In the genomic region with DNA sequence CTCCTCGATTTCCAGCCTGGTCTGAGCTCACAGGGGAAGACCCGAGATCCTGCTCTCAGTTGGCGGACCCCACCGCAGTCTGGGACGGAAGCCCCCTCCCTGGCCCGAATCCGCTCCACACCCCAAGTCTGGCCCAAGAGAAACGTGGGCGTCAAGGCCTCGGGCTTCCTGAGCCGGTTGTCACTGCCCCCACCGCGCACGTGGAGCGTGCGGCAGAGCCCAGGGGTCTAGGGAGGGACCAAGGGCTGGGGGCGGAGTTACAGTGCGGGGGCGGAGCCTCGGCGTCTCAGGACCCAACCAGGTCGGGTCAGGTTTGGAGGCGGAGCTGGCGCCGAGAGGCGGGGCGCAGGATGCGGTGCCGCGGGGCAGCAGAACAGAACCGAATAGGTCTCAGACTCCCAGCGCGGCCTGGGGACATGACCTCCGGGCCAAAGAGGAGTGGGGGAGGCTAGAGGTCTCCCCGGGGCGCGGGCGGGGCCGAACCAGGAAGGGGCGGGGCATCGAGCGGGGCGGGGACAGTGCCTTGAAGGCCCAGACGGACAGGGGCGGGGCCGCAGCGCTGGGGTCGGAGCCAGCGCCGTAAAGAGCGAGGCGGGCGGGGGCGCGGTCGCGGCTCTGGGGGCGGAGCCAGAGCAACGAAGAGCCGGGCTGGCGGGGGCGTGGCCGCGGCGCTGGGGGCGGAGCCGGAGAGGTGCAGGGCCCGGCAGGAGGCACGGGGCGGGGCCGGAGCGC, we compare ENCODE assay signal across 8 cellular contexts. TPM values are rescaled to one million over a fixed set of nuclear protein-coding genes. Genes with fewer than 3 reads are reported as not detected.
DNase-seq lines count a peak whose midpoint lies in the region; ATAC-seq and TF ChIP-seq lines count a peak whose summit lies in the region.

No MANE protein-coding gene starts in this region.

- no peaks in the 10 kb centered on the region for H3K9me3 Mint-ChIP-seq in IgD-negative memory B cell
- no peaks in the 10 kb centered on the region for H3K9me3 Mint-ChIP-seq in activated T-helper 17 cell treated with anti-CD3 and anti-CD28 coated beads, Interleukin-2, amount 50 U/mL, for 72 hours
- no peaks in the 10 kb centered on the region for H3K9me3 Mint-ChIP-seq in naive thymus-derived CD8-positive, alpha-beta T cell
- no peaks in the 10 kb centered on the region for H3K9me3 Mint-ChIP-seq in stimulated activated memory B cell treated with anti-CD40 and anti-IgM and Interleukin-4, amounts not matched to agents 10 μg/mL and 1 μg/mL and 100 μg/mL, for 72 hours

- no TSS peak for BruUV-seq in Panc1 (replicated peaks; lab: Mats Ljungman, UMichigan)

- H3K36me3 ChIP-seq in Panc1 (ENCODE audit: control insufficient read depth, insufficient read depth, low read length) = no peaks in the 10 kb centered on the region; the same call in 1 of the 2 replicates

- peaks cover 17% of the 10 kb centered on the region for H3K4me1 ChIP-seq in Panc1 (ENCODE audit: control insufficient read depth, insufficient read depth, low read length)

- in situ Hi-C loops in Panc1 (cut with HindIII; ENCODE audit: low pct_unique_long_range_greater_than_20kb, low sequenced_read_pairs) = no loop called here

- no peaks in the 10 kb centered on the region for H3K36me3 Mint-ChIP-seq in IgD-negative memory B cell
- H3K36me3 Mint-ChIP-seq in activated T-helper 17 cell treated with anti-CD3 and anti-CD28 coated beads, Interleukin-2, amount 50 U/mL, for 72 hours (ENCODE audit: low read depth) = peaks cover 16% of the 10 kb centered on the region
- no peaks in the 10 kb centered on the region for H3K36me3 Mint-ChIP-seq in naive thymus-derived CD8-positive, alpha-beta T cell
- no peaks in the 10 kb centered on the region for H3K36me3 Mint-ChIP-seq in stimulated activated memory B cell treated with anti-CD40 and anti-IgM and Interleukin-4, amounts not matched to agents 10 μg/mL and 1 μg/mL and 100 μg/mL, for 72 hours

- peak; percentile 97 for DNase-seq in DMS 273 (lab: John Stamatoyannopoulos, UW; ENCODE audit: unreplicated experiment)
- DNase-seq in Panc1 (ENCODE audit: low read depth, low spot score) = peak; percentile 47
- peak; percentile 86 for DNase-seq in fibroblast of mammary gland (ENCODE audit: low read depth)
- peak; percentile 95 to 100 (median 98) for DNase-seq in naive thymus-derived CD8-positive, alpha-beta T cell

- H3K4me3 Mint-ChIP-seq in IgD-negative memory B cell = peak overlapping the region; percentile 84 to 95 (median 92)
- peak overlapping the region; percentile 76 for H3K4me3 Mint-ChIP-seq in activated T-helper 17 cell treated with anti-CD3 and anti-CD28 coated beads, Interleukin-2, amount 50 U/mL, for 72 hours
- peak overlapping the region; percentile 76 to 93 (median 87) for H3K4me3 Mint-ChIP-seq in naive thymus-derived CD8-positive, alpha-beta T cell
- peak overlapping the region; percentile 82 for H3K4me3 Mint-ChIP-seq in stimulated activated memory B cell treated with anti-CD40 and anti-IgM and Interleukin-4, amounts not matched to agents 10 μg/mL and 1 μg/mL and 100 μg/mL, for 72 hours

- no peaks in the 10 kb centered on the region for H3K27me3 ChIP-seq in Panc1 (ENCODE audit: control insufficient read depth, insufficient read depth, low read length)

- peak overlapping the region; percentile 76 to 93 (median 88) for H3K27ac Mint-ChIP-seq in IgD-negative memory B cell
- H3K27ac Mint-ChIP-seq in activated T-helper 17 cell treated with anti-CD3 and anti-CD28 coated beads, Interleukin-2, amount 50 U/mL, for 72 hours = peak overlapping the region; percentile 75
- peak overlapping the region in 8 of 10 donors; percentile 71 to 94 (median 92) for H3K27ac Mint-ChIP-seq in naive thymus-derived CD8-positive, alpha-beta T cell
- peak overlapping the region; percentile 80 for H3K27ac Mint-ChIP-seq in stimulated activated memory B cell treated with anti-CD40 and anti-IgM and Interleukin-4, amounts not matched to agents 10 μg/mL and 1 μg/mL and 100 μg/mL, for 72 hours

- peaks cover 3% of the 10 kb centered on the region for H3K27me3 Mint-ChIP-seq in IgD-negative memory B cell
- no peaks in the 10 kb centered on the region for H3K27me3 Mint-ChIP-seq in activated T-helper 17 cell treated with anti-CD3 and anti-CD28 coated beads, Interleukin-2, amount 50 U/mL, for 72 hours
- H3K27me3 Mint-ChIP-seq in naive thymus-derived CD8-positive, alpha-beta T cell = no peaks in the 10 kb centered on the region
- no peaks in the 10 kb centered on the region for H3K27me3 Mint-ChIP-seq in stimulated activated memory B cell treated with anti-CD40 and anti-IgM and Interleukin-4, amounts not matched to agents 10 μg/mL and 1 μg/mL and 100 μg/mL, for 72 hours

- intact Hi-C loops in Panc1 (cut with micrococcal nuclease; ENCODE audit: unreplicated experiment) = no loop called here

- H3K4me1 Mint-ChIP-seq in IgD-negative memory B cell = peaks cover 23 to 34% (median 25%) of the 10 kb centered on the region in 3 donors
- peaks cover 5% of the 10 kb centered on the region for H3K4me1 Mint-ChIP-seq in activated T-helper 17 cell treated with anti-CD3 and anti-CD28 coated beads, Interleukin-2, amount 50 U/mL, for 72 hours
- peaks cover 19 to 44% (median 34%) of the 10 kb centered on the region in 4 donors for H3K4me1 Mint-ChIP-seq in naive thymus-derived CD8-positive, alpha-beta T cell
- H3K4me1 Mint-ChIP-seq in stimulated activated memory B cell treated with anti-CD40 and anti-IgM and Interleukin-4, amounts not matched to agents 10 μg/mL and 1 μg/mL and 100 μg/mL, for 72 hours = peaks cover 66% of the 10 kb centered on the region

- POLR2A ChIA-PET in Panc1 (lab: Charles Lee) = no interaction called here
- POLR2A ChIA-PET in naive thymus-derived CD8-positive, alpha-beta T cell (lab: Charles Lee) = interaction anchor here (0.6 to 1.6 kb wide), 9 partner anchors 18 to 794 kb away, joined by 3 to 9 read pairs (median 3); partner anchors contain the start of genes BANP and ZC3H18

- no peak for TF ChIP-seq CTCF in Panc1 (IDR thresholded peaks at IDR 0.05)
- no peak for TF ChIP-seq CTCF in fibroblast of mammary gland (conservative IDR thresholded peaks at IDR 0.05; ENCODE audit: control insufficient read depth, insufficient read depth, low read depth, low read length)

- ATAC-seq in GM21528 (IDR thresholded peaks at IDR 0.05; ENCODE audit: low FRiP score, unreplicated experiment) (peak; percentile 52), Panc1 (peak; percentile 82)
- peak; percentile 68 for ATAC-seq in activated T-helper 17 cell treated with anti-CD3 and anti-CD28 coated beads, Interleukin-2, amount 50 U/mL, for 72 hours (replicated peaks)
- peak; percentile 76 to 80 for ATAC-seq in naive thymus-derived CD8-positive, alpha-beta T cell
- peak; percentile 85 for ATAC-seq in stimulated activated memory B cell treated with anti-CD40 and anti-IgM and Interleukin-4, amounts not matched to agents 10 μg/mL and 1 μg/mL and 100 μg/mL, for 72 hours

- H3K9me3 ChIP-seq in Panc1 (ENCODE audit: control insufficient read depth, insufficient read depth, low read depth, low read length) = no peaks in the 10 kb centered on the region

- peak overlapping the region; percentile 42 to 57 for H3K4me3 ChIP-seq in Panc1 (ENCODE audit: low read depth in 2 of 2, low read length in 2 of 2)
- H3K4me3 ChIP-seq in fibroblast of mammary gland (ENCODE audit: control insufficient read depth, low read depth, low read length) = peak overlapping the region; percentile 62

- peak overlapping the region; percentile 68 for H3K27ac ChIP-seq in Panc1 (ENCODE audit: low read length)

- CTCF ChIA-PET in Panc1 (lab: Charles Lee) = no interaction called here

RNA-seq across cellular contexts. Expression of gene ZFPM1, which starts 0.4 kb away (rescaled TPM):
- polyA plus RNA-seq in IgD-negative memory B cell = 0.15 TPM
- total RNA-seq in Panc1 (2021; ENCODE audit: unreplicated experiment) = 3.9 TPM
- 3.8 TPM for polyA plus RNA-seq in Panc1 (2012; ENCODE audit: insufficient read length)
- total RNA-seq in activated T-helper 17 cell treated with anti-CD3 and anti-CD28 coated beads, Interleukin-2, amount 50 U/mL, for 72 hours = 10 to 100 TPM; 12.2 to 22.1 TPM
- total RNA-seq in naive thymus-derived CD8-positive, alpha-beta T cell = 10 to 100 TPM; 10.6 to 10.8 TPM
- polyA plus RNA-seq in naive thymus-derived CD8-positive, alpha-beta T cell = under 1 TPM; 0.23 to 0.36 (median 0.28) TPM

Comparison
In these comparisons a context has a peak if more than half of its experiments do, and no peak if none do; other contexts are left out.
1. Peak in every context shown above with its lines: DNase-seq, ATAC-seq, H3K4me3 ChIP-seq and H3K27ac ChIP-seq.
2. DNase-seq: peak in every context shown above with its lines; median percentile 98 in naive thymus-derived CD8-positive, alpha-beta T cell; 97 in DMS 273; 86 in fibroblast of mammary gland; 47 in Panc1.